In the genomic region with DNA sequence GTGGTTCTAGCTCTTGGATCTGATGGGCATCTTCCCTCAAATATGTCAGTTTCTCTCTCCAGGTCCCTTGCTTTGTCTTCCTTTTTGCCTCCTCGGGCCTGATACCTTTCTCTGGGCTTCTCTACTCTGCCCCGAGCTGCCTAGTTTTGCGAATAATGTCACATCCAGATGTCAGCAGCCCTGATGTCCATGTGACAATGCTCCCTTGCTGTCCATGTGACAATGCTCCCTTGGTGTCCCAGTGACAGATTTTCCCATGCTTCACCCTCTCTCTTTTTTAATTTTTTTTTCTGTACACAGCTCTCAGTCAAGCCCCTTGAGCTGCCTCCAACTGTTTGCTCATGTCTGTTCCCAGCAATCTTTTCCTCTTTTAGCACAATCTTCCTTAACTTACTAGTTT, we compare ENCODE assay signal across 16 cellular contexts. TPM values are rescaled to one million over a fixed set of nuclear protein-coding genes. Genes with fewer than 3 reads are reported as not detected.
A peak's percentile ranks its signal among the peaks of the same experiment; 100 is the strongest.
DNase-seq lines count a peak whose midpoint lies in the region; ATAC-seq and TF ChIP-seq lines count a peak whose summit lies in the region.
"Had no signal": no experiment of that assay in that cellular context is flagged by ENCODE, and none has a peak within 500 bp of the region (broad histone marks: within the 10 kb centered on the region; RNA-seq: fewer than 3 reads in every experiment).

No MANE protein-coding gene starts in this region.

- no peak overlapping the region for H3K9ac ChIP-seq in neural progenitor cell

- H3K27me3 ChIP-seq in heart left ventricle (no peaks in the 10 kb centered on the region), esophagus muscularis mucosa (no peaks in the 10 kb centered on the region), neural progenitor cell (peaks cover under 1% of the 10 kb centered on the region), vagina (no peaks in the 10 kb centered on the region)
- H3K27me3 ChIP-seq: left lung had no signal

- TF ChIP-seq POLR2A in heart left ventricle (IDR thresholded peaks at IDR 0.05) (no peak), esophagus muscularis mucosa (IDR thresholded peaks at IDR 0.05; ENCODE audit: low read depth) (no peak), vagina (IDR thresholded peaks at IDR 0.05) (no peak)

- intact Hi-C loops in heart left ventricle (cut with DNase I) = no loop called here
- intact Hi-C loops in left cardiac atrium (cut with DNase I) = no loop called here
- intact Hi-C loops in esophagus muscularis mucosa (cut with DNase I) = no loop called here
- intact Hi-C loops in vagina (cut with DNase I) = no loop called here

- H3K79me2 ChIP-seq in neural progenitor cell (ENCODE audit: low read depth) = no peaks in the 10 kb centered on the region

- peaks cover 23% of the 10 kb centered on the region for H3K4me1 Mint-ChIP-seq in neural progenitor cell

- H3K27ac ChIP-seq in heart left ventricle = peak overlapping the region in 10 of 12 donors; percentile 57 to 99 (median 74)
- peak overlapping the region; percentile 51 to 99 (median 95) for H3K27ac ChIP-seq in esophagus muscularis mucosa (replicated peaks in 1 of 4)
- no peak overlapping the region for H3K27ac ChIP-seq in neural progenitor cell
- H3K27ac ChIP-seq in vagina = peak overlapping the region; percentile 95
- H3K27ac ChIP-seq: A549 had no signal

- peaks cover 11 to 74% (median 63%) of the 10 kb centered on the region in 12 donors for H3K4me1 ChIP-seq in heart left ventricle
- H3K4me1 ChIP-seq in esophagus muscularis mucosa = peaks cover 66 to 79% (median 71%) of the 10 kb centered on the region in 4 donors
- H3K4me1 ChIP-seq in neural progenitor cell = peaks cover 20% of the 10 kb centered on the region
- peaks cover 70% of the 10 kb centered on the region for H3K4me1 ChIP-seq in vagina

- no peaks in the 10 kb centered on the region for H4K20me1 ChIP-seq in neural progenitor cell (ENCODE audit: low read depth)

- peaks cover 2% of the 10 kb centered on the region for H3K27me3 Mint-ChIP-seq in neural progenitor cell (ENCODE audit: insufficient read depth, low read depth)
- H3K27me3 Mint-ChIP-seq: dendritic cell treated with granulocyte-macrophage colony-stimulating factor and Interleukin-4, amounts not matched to agents 40 ng/mL and 50 ng/mL, for 4 days had no signal

- 39 to 54% (median 47%) methylated on average over 3 of the region's 3 CpGs for WGBS in heart left ventricle, 4 donors
- 80% methylated on average over 3 of the region's 3 CpGs for whole genome bisulfite sequencing in esophagus muscularis mucosa

- H3K4me3 ChIP-seq in heart left ventricle (no peak overlapping the region), esophagus muscularis mucosa (no peak overlapping the region), neural progenitor cell (no peak overlapping the region), vagina (no peak overlapping the region)
- H3K4me3 ChIP-seq: A549, left lung had no signal

- peaks cover 7% of the 10 kb centered on the region for H3F3A ChIP-seq in neural progenitor cell (ENCODE audit: low read depth)

- no peak for TF ChIP-seq EP300 in esophagus muscularis mucosa (IDR thresholded peaks at IDR 0.05)

- no peak overlapping the region for H3K4me2 ChIP-seq in neural progenitor cell
- H3K4me2 ChIP-seq: A549 had no signal

- H3K36me3 ChIP-seq in heart left ventricle = peaks cover 0 to 3% (median 0%) of the 10 kb centered on the region in 9 donors
- H3K36me3 ChIP-seq in esophagus muscularis mucosa = peaks cover 0 to 7% (median 0%) of the 10 kb centered on the region in 4 donors
- H3K36me3 ChIP-seq in neural progenitor cell = no peaks in the 10 kb centered on the region
- no peaks in the 10 kb centered on the region for H3K36me3 ChIP-seq in vagina

- DNase-seq in heart left ventricle = peak in 3 of 5 donors; percentile 48 to 54 (median 51)
- DNase-seq in left cardiac atrium = no peak
- no peak for DNase-seq in esophagus muscularis mucosa (ENCODE audit: extremely low spot score)
- DNase-seq in neural progenitor cell (ENCODE audit: low spot score) = no peak
- DNase-seq in vagina (ENCODE audit: extremely low spot score in 2 of 2) = no peak
- DNase-seq in C1 segment of cervical spinal cord (lab: John Stamatoyannopoulos, UW) = no peak
- DNase-seq: activated CD4-positive, alpha-beta T cell treated with anti-CD3 and anti-CD28 coated beads, Interleukin-2, amount 50 U/mL, for 1 hour; Caco-2; left lung; NCI-H1436 treated with DMSO at 0.1 percent for 48 hours; NCI-H345; stimulated activated naive CD4-positive, alpha-beta T cell had no signal

- no peaks in the 10 kb centered on the region for H3K9me3 Mint-ChIP-seq in neural progenitor cell
- H3K9me3 Mint-ChIP-seq: dendritic cell treated with granulocyte-macrophage colony-stimulating factor and Interleukin-4, amounts not matched to agents 40 ng/mL and 50 ng/mL, for 4 days had no signal

- H3K4me3 Mint-ChIP-seq in neural progenitor cell = no peak overlapping the region
- H3K4me3 Mint-ChIP-seq: dendritic cell treated with granulocyte-macrophage colony-stimulating factor and Interleukin-4, amounts not matched to agents 40 ng/mL and 50 ng/mL, for 4 days had no signal

- no peak for TF ChIP-seq CTCF in heart left ventricle (IDR thresholded peaks at IDR 0.05)
- TF ChIP-seq CTCF in esophagus muscularis mucosa (IDR thresholded peaks at IDR 0.05) = no peak
- no peak for TF ChIP-seq CTCF in neural progenitor cell (IDR thresholded peaks at IDR 0.05)
- no peak for TF ChIP-seq CTCF in vagina (IDR thresholded peaks at IDR 0.05)

- H2AFZ ChIP-seq in neural progenitor cell (replicated peaks) = no peak overlapping the region

- no peaks in the 10 kb centered on the region for H3K9me3 ChIP-seq in heart left ventricle
- H3K9me3 ChIP-seq in esophagus muscularis mucosa = no peaks in the 10 kb centered on the region
- no peaks in the 10 kb centered on the region for H3K9me3 ChIP-seq in neural progenitor cell (ENCODE audit: low read depth)
- no peaks in the 10 kb centered on the region for H3K9me3 ChIP-seq in vagina
- H3K9me3 ChIP-seq: A549, Caco-2, left lung had no signal

- no peaks in the 10 kb centered on the region for H3K36me3 Mint-ChIP-seq in neural progenitor cell

- ATAC-seq in heart left ventricle (peak in 1 of 4 donors; percentile 1), left cardiac atrium (no peak), GM21423 (IDR thresholded peaks at IDR 0.05; ENCODE audit: unreplicated experiment) (no peak), HG02884 (IDR thresholded peaks at IDR 0.05; ENCODE audit: unreplicated experiment) (no peak)
- ATAC-seq: A549, left lung had no signal

- peak overlapping the region; percentile 1 for H3K27ac Mint-ChIP-seq in neural progenitor cell
- H3K27ac Mint-ChIP-seq: dendritic cell treated with granulocyte-macrophage colony-stimulating factor and Interleukin-4, amounts not matched to agents 40 ng/mL and 50 ng/mL, for 4 days had no signal

RNA-seq across cellular contexts. Expression of a gene that starts 6.4 kb away (rescaled TPM):
- 10 to 100 TPM in 8 of 9 donors, 1 to 10 TPM in 1; 7.4 to 19.4 (median 12.9) TPM for total RNA-seq in heart left ventricle
- 10 to 100 TPM; 10.5 to 14.4 TPM for polyA plus RNA-seq in heart left ventricle
- total RNA-seq in left cardiac atrium = 10 to 100 TPM; 11.2 to 13.2 TPM
- 10 to 100 TPM; 16.6 to 37.1 (median 32.4) TPM for total RNA-seq in esophagus muscularis mucosa
- total RNA-seq in neural progenitor cell (ENCODE audit: low replicate concordance) = 0.59 and 0.60 TPM in 2 replicates
- 35.1 TPM for total RNA-seq in vagina

Comparison
In these comparisons a context has a peak if more than half of its experiments do, and no peak if none do; other contexts are left out.
1. DNase-seq: peak in heart left ventricle (3 of 5); none in left cardiac atrium (single experiment), esophagus muscularis mucosa (single experiment), neural progenitor cell (single experiment), vagina (0 of 2) and C1 segment of cervical spinal cord (0 of 14).